ENCODE assay signal across 2 cellular contexts in the genomic region with DNA sequence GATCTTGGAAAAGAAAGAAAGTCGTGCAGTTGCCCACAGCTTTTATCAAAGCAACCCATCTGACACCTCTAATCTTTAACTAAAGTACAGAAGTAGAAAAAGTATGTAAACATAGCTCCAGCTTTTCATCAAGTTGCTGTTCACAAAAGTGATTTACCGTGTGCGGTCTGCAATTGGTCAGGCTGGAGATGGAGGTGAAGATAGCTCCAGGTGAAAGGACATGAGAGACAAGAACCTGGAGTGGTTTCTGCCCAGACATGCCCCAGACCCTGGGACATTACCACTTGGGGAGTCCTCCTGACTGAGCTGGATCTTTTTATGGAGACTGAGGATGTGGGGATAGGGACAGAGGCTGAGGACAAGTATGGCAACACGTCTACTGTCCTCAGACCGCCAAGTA.
TF ChIP-seq lines count a peak whose summit lies in the region.

No MANE protein-coding gene starts in this region.

TF ChIP-seq in GM23338, 12 proteins besides CTCF, POLR2A, EP300 and RAD21 (continued from another document):
- TF ChIP-seq, protein P1, sequence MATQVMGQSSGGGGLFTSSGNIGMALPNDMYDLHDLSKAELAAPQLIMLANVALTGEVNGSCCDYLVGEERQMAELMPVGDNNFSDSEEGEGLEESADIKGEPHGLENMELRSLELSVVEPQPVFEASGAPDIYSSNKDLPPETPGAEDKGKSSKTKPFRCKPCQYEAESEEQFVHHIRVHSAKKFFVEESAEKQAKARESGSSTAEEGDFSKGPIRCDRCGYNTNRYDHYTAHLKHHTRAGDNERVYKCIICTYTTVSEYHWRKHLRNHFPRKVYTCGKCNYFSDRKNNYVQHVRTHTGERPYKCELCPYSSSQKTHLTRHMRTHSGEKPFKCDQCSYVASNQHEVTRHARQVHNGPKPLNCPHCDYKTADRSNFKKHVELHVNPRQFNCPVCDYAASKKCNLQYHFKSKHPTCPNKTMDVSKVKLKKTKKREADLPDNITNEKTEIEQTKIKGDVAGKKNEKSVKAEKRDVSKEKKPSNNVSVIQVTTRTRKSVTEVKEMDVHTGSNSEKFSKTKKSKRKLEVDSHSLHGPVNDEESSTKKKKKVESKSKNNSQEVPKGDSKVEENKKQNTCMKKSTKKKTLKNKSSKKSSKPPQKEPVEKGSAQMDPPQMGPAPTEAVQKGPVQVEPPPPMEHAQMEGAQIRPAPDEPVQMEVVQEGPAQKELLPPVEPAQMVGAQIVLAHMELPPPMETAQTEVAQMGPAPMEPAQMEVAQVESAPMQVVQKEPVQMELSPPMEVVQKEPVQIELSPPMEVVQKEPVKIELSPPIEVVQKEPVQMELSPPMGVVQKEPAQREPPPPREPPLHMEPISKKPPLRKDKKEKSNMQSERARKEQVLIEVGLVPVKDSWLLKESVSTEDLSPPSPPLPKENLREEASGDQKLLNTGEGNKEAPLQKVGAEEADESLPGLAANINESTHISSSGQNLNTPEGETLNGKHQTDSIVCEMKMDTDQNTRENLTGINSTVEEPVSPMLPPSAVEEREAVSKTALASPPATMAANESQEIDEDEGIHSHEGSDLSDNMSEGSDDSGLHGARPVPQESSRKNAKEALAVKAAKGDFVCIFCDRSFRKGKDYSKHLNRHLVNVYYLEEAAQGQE (IDR thresholded peaks at IDR 0.05; ENCODE audit: unreplicated experiment) = no peak
- TF ChIP-seq POLR2AphosphoS5 (IDR thresholded peaks at IDR 0.05; ENCODE audit: low read depth) = no peak
- TF ChIP-seq EZH2 (IDR thresholded peaks at IDR 0.05; ENCODE audit: low read depth, unreplicated experiment) = no peak
- TF ChIP-seq, protein P2, sequence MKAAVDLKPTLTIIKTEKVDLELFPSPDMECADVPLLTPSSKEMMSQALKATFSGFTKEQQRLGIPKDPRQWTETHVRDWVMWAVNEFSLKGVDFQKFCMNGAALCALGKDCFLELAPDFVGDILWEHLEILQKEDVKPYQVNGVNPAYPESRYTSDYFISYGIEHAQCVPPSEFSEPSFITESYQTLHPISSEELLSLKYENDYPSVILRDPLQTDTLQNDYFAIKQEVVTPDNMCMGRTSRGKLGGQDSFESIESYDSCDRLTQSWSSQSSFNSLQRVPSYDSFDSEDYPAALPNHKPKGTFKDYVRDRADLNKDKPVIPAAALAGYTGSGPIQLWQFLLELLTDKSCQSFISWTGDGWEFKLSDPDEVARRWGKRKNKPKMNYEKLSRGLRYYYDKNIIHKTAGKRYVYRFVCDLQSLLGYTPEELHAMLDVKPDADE (IDR thresholded peaks at IDR 0.05) = no peak
- TF ChIP-seq, protein P3, sequence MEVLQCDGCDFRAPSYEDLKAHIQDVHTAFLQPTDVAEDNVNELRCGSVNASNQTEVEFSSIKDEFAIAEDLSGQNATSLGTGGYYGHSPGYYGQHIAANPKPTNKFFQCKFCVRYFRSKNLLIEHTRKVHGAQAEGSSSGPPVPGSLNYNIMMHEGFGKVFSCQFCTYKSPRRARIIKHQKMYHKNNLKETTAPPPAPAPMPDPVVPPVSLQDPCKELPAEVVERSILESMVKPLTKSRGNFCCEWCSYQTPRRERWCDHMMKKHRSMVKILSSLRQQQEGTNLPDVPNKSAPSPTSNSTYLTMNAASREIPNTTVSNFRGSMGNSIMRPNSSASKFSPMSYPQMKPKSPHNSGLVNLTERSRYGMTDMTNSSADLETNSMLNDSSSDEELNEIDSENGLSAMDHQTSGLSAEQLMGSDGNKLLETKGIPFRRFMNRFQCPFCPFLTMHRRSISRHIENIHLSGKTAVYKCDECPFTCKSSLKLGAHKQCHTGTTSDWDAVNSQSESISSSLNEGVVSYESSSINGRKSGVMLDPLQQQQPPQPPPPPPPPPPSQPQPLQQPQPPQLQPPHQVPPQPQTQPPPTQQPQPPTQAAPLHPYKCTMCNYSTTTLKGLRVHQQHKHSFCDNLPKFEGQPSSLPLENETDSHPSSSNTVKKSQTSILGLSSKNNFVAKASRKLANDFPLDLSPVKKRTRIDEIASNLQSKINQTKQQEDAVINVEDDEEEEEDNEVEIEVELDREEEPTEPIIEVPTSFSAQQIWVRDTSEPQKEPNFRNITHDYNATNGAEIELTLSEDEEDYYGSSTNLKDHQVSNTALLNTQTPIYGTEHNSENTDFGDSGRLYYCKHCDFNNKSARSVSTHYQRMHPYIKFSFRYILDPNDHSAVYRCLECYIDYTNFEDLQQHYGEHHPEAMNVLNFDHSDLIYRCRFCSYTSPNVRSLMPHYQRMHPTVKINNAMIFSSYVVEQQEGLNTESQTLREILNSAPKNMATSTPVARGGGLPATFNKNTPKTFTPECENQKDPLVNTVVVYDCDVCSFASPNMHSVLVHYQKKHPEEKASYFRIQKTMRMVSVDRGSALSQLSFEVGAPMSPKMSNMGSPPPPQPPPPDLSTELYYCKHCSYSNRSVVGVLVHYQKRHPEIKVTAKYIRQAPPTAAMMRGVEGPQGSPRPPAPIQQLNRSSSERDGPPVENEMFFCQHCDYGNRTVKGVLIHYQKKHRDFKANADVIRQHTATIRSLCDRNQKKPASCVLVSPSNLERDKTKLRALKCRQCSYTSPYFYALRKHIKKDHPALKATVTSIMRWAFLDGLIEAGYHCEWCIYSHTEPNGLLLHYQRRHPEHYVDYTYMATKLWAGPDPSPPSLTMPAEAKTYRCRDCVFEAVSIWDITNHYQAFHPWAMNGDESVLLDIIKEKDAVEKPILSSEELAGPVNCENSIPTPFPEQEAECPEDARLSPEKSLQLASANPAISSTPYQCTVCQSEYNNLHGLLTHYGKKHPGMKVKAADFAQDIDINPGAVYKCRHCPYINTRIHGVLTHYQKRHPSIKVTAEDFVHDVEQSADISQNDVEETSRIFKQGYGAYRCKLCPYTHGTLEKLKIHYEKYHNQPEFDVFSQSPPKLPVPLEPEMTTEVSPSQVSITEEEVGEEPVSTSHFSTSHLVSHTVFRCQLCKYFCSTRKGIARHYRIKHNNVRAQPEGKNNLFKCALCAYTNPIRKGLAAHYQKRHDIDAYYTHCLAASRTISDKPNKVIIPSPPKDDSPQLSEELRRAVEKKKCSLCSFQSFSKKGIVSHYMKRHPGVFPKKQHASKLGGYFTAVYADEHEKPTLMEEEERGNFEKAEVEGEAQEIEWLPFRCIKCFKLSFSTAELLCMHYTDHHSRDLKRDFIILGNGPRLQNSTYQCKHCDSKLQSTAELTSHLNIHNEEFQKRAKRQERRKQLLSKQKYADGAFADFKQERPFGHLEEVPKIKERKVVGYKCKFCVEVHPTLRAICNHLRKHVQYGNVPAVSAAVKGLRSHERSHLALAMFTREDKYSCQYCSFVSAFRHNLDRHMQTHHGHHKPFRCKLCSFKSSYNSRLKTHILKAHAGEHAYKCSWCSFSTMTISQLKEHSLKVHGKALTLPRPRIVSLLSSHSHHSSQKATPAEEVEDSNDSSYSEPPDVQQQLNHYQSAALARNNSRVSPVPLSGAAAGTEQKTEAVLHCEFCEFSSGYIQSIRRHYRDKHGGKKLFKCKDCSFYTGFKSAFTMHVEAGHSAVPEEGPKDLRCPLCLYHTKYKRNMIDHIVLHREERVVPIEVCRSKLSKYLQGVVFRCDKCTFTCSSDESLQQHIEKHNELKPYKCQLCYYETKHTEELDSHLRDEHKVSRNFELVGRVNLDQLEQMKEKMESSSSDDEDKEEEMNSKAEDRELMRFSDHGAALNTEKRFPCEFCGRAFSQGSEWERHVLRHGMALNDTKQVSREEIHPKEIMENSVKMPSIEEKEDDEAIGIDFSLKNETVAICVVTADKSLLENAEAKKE (CRISPR knock-in tag; IDR thresholded peaks at IDR 0.05) = no peak
- no peak for TF ChIP-seq EZH2phosphoT487 (IDR thresholded peaks at IDR 0.05; ENCODE audit: unreplicated experiment)
- no peak for TF ChIP-seq NANOG (IDR thresholded peaks at IDR 0.05; ENCODE audit: borderline replicate concordance)
- TF ChIP-seq STAT1 (IDR thresholded peaks at IDR 0.05; ENCODE audit: unreplicated experiment) = no peak
- TF ChIP-seq JUNB (IDR thresholded peaks at IDR 0.05; ENCODE audit: unreplicated experiment) = no peak
- no peak for TF ChIP-seq ZNF114 (CRISPR knock-in tag; IDR thresholded peaks at IDR 0.05)

TF ChIP-seq in WTC11, 78 proteins besides CTCF, POLR2A, EP300 and RAD21 (continued from another document):
- TF ChIP-seq, protein P4, sequence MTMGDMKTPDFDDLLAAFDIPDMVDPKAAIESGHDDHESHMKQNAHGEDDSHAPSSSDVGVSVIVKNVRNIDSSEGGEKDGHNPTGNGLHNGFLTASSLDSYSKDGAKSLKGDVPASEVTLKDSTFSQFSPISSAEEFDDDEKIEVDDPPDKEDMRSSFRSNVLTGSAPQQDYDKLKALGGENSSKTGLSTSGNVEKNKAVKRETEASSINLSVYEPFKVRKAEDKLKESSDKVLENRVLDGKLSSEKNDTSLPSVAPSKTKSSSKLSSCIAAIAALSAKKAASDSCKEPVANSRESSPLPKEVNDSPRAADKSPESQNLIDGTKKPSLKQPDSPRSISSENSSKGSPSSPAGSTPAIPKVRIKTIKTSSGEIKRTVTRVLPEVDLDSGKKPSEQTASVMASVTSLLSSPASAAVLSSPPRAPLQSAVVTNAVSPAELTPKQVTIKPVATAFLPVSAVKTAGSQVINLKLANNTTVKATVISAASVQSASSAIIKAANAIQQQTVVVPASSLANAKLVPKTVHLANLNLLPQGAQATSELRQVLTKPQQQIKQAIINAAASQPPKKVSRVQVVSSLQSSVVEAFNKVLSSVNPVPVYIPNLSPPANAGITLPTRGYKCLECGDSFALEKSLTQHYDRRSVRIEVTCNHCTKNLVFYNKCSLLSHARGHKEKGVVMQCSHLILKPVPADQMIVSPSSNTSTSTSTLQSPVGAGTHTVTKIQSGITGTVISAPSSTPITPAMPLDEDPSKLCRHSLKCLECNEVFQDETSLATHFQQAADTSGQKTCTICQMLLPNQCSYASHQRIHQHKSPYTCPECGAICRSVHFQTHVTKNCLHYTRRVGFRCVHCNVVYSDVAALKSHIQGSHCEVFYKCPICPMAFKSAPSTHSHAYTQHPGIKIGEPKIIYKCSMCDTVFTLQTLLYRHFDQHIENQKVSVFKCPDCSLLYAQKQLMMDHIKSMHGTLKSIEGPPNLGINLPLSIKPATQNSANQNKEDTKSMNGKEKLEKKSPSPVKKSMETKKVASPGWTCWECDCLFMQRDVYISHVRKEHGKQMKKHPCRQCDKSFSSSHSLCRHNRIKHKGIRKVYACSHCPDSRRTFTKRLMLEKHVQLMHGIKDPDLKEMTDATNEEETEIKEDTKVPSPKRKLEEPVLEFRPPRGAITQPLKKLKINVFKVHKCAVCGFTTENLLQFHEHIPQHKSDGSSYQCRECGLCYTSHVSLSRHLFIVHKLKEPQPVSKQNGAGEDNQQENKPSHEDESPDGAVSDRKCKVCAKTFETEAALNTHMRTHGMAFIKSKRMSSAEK (CRISPR knock-in tag; IDR thresholded peaks at IDR 0.05; ENCODE audit: borderline replicate concordance) = no peak
- TF ChIP-seq NR1H2 (CRISPR knock-in tag; IDR thresholded peaks at IDR 0.05) (no peak), NFYB (CRISPR knock-in tag; conservative IDR thresholded peaks at IDR 0.05; ENCODE audit: low read depth) (no peak)
